In genomic region chr3:141489184-141489583, GRCh38 we compare ENCODE assay signal across 11 cellular contexts.
DNase-seq lines count a peak whose midpoint lies in the region; ATAC-seq and TF ChIP-seq lines count a peak whose summit lies in the region.
"Had no signal": no experiment of that assay in that cellular context is flagged by ENCODE, and none has a peak within 500 bp of the region (broad histone marks: within the 10 kb centered on the region; RNA-seq: fewer than 3 reads in every experiment).

No MANE protein-coding gene starts in this region.

- peaks cover 0 to 42% (median 7%) of the 10 kb centered on the region in 11 experiments; a peak in 7 of 22 replicates for H3K36me3 ChIP-seq in BLaER1 treated with 17β-estradiol and CSF1 and Interleukin-3, amounts not matched to agents 10 nM and 100 nM

- DNase-seq in erythroblast (lab: John Stamatoyannopoulos, UW): peak; percentile 17 to 26
- DNase-seq in Kasumi-1 (lab: John Stamatoyannopoulos, UW): no peak
- DNase-seq in cerebellar cortex (ENCODE audit: low spot score): no peak
- DNase-seq in AML-193 (lab: John Stamatoyannopoulos, UW): no peak
- DNase-seq: activated CD4-positive, CD25-positive, alpha-beta regulatory T cell; NCI-H2171 had no signal

- H3K9me3 ChIP-seq in BLaER1 treated with 17β-estradiol and CSF1 and Interleukin-3, amounts not matched to agents 10 nM and 100 nM (replicated peaks in 1 of 11): peaks cover 0 to 12% (median 0%) of the 10 kb centered on the region in 11 experiments; a peak in 6 of 22 replicates

- peak overlapping the region in 10 of 11 experiments; percentile 70 to 98 (median 88); a peak in 19 of 22 replicates for H3K4me2 ChIP-seq in BLaER1 treated with 17β-estradiol and CSF1 and Interleukin-3, amounts not matched to agents 10 nM and 100 nM

- peak overlapping the region in 3 of 11 experiments; percentile 9 to 98 (median 98); a peak in 5 of 22 replicates for H3K9ac ChIP-seq in BLaER1 treated with 17β-estradiol and CSF1 and Interleukin-3, amounts not matched to agents 10 nM and 100 nM

- no peaks in the 10 kb centered on the region for H3K9me3 Mint-ChIP-seq in T-helper 1 cell treated with Interleukin-12 subunit alpha and Interleukin-12 subunit beta and Interleukin-4 antibody, amounts not matched to agents 30 μg/mL and 1 μg/mL, for 36 hours

- H3K27me3 Mint-ChIP-seq in T-helper 1 cell treated with Interleukin-12 subunit alpha and Interleukin-12 subunit beta and Interleukin-4 antibody, amounts not matched to agents 30 μg/mL and 1 μg/mL, for 36 hours (ENCODE audit: low read depth): no peaks in the 10 kb centered on the region

- peaks cover 65% of the 10 kb centered on the region for H3K4me1 Mint-ChIP-seq in T-helper 1 cell treated with Interleukin-12 subunit alpha and Interleukin-12 subunit beta and Interleukin-4 antibody, amounts not matched to agents 30 μg/mL and 1 μg/mL, for 36 hours (ENCODE audit: low read depth)

- ATAC-seq in GM18867 (IDR thresholded peaks at IDR 0.05; ENCODE audit: unreplicated experiment) (peak; percentile 38), HG02678 (IDR thresholded peaks at IDR 0.05; ENCODE audit: unreplicated experiment) (no peak)

- peaks cover 18% of the 10 kb centered on the region for H3K36me3 Mint-ChIP-seq in T-helper 1 cell treated with Interleukin-12 subunit alpha and Interleukin-12 subunit beta and Interleukin-4 antibody, amounts not matched to agents 30 μg/mL and 1 μg/mL, for 36 hours (ENCODE audit: low read depth)

- 0 out of 22 replicates have a peak overlapping the region, but pooled peaks of 1 of the 11 experiments have one; percentile 96 for H3K27ac ChIP-seq in BLaER1 treated with 17β-estradiol and CSF1 and Interleukin-3, amounts not matched to agents 10 nM and 100 nM
- H3K27ac ChIP-seq: epithelial cell of prostate had no signal

- H3K27me3 ChIP-seq in BLaER1 treated with 17β-estradiol and CSF1 and Interleukin-3, amounts not matched to agents 10 nM and 100 nM: peaks cover 0 to 7% (median 0%) of the 10 kb centered on the region in 11 experiments; a peak in 3 of 22 replicates

- H4K20me1 ChIP-seq in BLaER1 treated with 17β-estradiol and CSF1 and Interleukin-3, amounts not matched to agents 10 nM and 100 nM: peaks cover 27 to 64% (median 51%) of the 10 kb centered on the region in 11 experiments; a peak in 20 of 22 replicates

- peak overlapping the region; percentile 71 for H3K4me3 Mint-ChIP-seq in T-helper 1 cell treated with Interleukin-12 subunit alpha and Interleukin-12 subunit beta and Interleukin-4 antibody, amounts not matched to agents 30 μg/mL and 1 μg/mL, for 36 hours

- H3K27ac Mint-ChIP-seq in T-helper 1 cell treated with Interleukin-12 subunit alpha and Interleukin-12 subunit beta and Interleukin-4 antibody, amounts not matched to agents 30 μg/mL and 1 μg/mL, for 36 hours: peak overlapping the region; percentile 72

- peaks cover 27 to 80% (median 46%) of the 10 kb centered on the region in 10 experiments for H3K4me1 ChIP-seq in BLaER1 treated with 17β-estradiol and CSF1 and Interleukin-3, amounts not matched to agents 10 nM and 100 nM

- peak overlapping the region in 4 of 10 experiments; percentile 79 to 89 (median 88); a peak in 6 of 20 replicates for H3K4me3 ChIP-seq in BLaER1 treated with 17β-estradiol and CSF1 and Interleukin-3, amounts not matched to agents 10 nM and 100 nM

- no peak for TF ChIP-seq POLR2A in erythroblast (IDR thresholded peaks at IDR 0.05; ENCODE audit: low read length)

Comparison
In these comparisons a context has a peak if more than half of its experiments do, and no peak if none do; other contexts are left out.
1. DNase-seq: peak in erythroblast (2 of 2); none in Kasumi-1 (0 of 2), cerebellar cortex (single experiment) and AML-193 (0 of 2).